Comparison of ENCODE assay signal across 10 cellular contexts in genomic region chr6:56766806-56767178, GRCh38.
DNase-seq lines count a peak whose midpoint lies in the region; ATAC-seq, FAIRE-seq and TF ChIP-seq lines count a peak whose summit lies in the region.
"Had no signal": no experiment of that assay in that cellular context is flagged by ENCODE, and none has a peak within 500 bp of the region (broad histone marks: within the 10 kb centered on the region; RNA-seq: fewer than 3 reads in every experiment).

No MANE protein-coding gene starts in this region.

- H3K27ac ChIP-seq in HepG2 (ENCODE audit: extremely low read length, insufficient read depth, low read length): no peak overlapping the region
- H3K27ac ChIP-seq in right lobe of liver: no peak overlapping the region
- no peak overlapping the region for H3K27ac ChIP-seq in astrocyte (ENCODE audit: low read depth, low read length)
- no peak overlapping the region for H3K27ac ChIP-seq in esophagus squamous epithelium
- H3K27ac ChIP-seq: BLaER1 treated with 17β-estradiol and CSF1 and Interleukin-3, amounts not matched to agents 10 nM and 100 nM had no signal

- no peak for TF ChIP-seq EP300 in HepG2 (IDR thresholded peaks at IDR 0.05; ENCODE audit: low read depth in 2 of 2, low read length in 2 of 2)
- no peak for TF ChIP-seq EP300 in HepG2 (CRISPR knock-in tag; IDR thresholded peaks at IDR 0.05; ENCODE audit: borderline replicate concordance)

- intact Hi-C loops in HepG2 (cut with micrococcal nuclease; ENCODE audit: unreplicated experiment) (loop anchor here (5.0 kb wide), 1 partner anchor 76 kb away; no protein-coding TSS in a partner anchor), right lobe of liver (cut with DNase I) (loop anchor here in 1 of 2 donors (10.0 kb wide), 1 partner anchor 132 kb away; no protein-coding TSS in a partner anchor), esophagus squamous epithelium (cut with DNase I) (loop anchor here (10.0 kb wide), 1 partner anchor 52 kb away; no protein-coding TSS in a partner anchor)

- in situ Hi-C loops in HepG2 (cut with HindIII; ENCODE audit: extremely low pct_ligation_motif_present, low pct_unique_long_range_greater_than_20kb): no loop called here

- peak overlapping the region; percentile 23 for H3K4me3 Mint-ChIP-seq in astrocyte (ENCODE audit: unreplicated experiment)
- H3K4me3 Mint-ChIP-seq: activated CD4-positive, alpha-beta T cell treated with anti-CD3 and anti-CD28 coated beads for 36 hours had no signal

- TF ChIP-seq POLR2A in HepG2 (IDR thresholded peaks at IDR 0.05; ENCODE audit: insufficient read depth in 1 of 2, low read depth in 2 of 2, low read length in 2 of 2): no peak
- TF ChIP-seq POLR2A in right lobe of liver (IDR thresholded peaks at IDR 0.05): no peak
- TF ChIP-seq POLR2A in esophagus squamous epithelium (IDR thresholded peaks at IDR 0.05): no peak

- CTCF ChIA-PET in HepG2 (lab: Yijun Ruan, JAX; ENCODE audit: low intra/inter-chr PET ratio, low total read pairs): no interaction called here

- FAIRE-seq in HepG2 (lab: Jason Lieb, UNC) (no peak), astrocyte (lab: Jason Lieb, UNC) (no peak), D721Med (lab: Jason Lieb, UNC) (no peak)

- H3K27me3 Mint-ChIP-seq in astrocyte (ENCODE audit: low read depth, unreplicated experiment): no peaks in the 10 kb centered on the region
- H3K27me3 Mint-ChIP-seq: activated CD4-positive, alpha-beta T cell treated with anti-CD3 and anti-CD28 coated beads for 36 hours had no signal

- H2AFZ ChIP-seq in HepG2 (ENCODE audit: low read length): no peak overlapping the region
- no peak overlapping the region for H2AFZ ChIP-seq in astrocyte (ENCODE audit: low read depth, low read length)

- BruUV-seq in HepG2 (replicated peaks; lab: Mats Ljungman, UMichigan): no TSS peak

- TF ChIP-seq RAD21 in HepG2 (CRISPR knock-in tag; IDR thresholded peaks at IDR 0.05): no peak

- H3K79me2 ChIP-seq in HepG2 (ENCODE audit: insufficient read depth, low read length): no peaks in the 10 kb centered on the region
- H3K79me2 ChIP-seq in astrocyte (ENCODE audit: insufficient read depth, low read length): peaks cover 99% of the 10 kb centered on the region

- H3K9me3 ChIP-seq in HepG2 (ENCODE audit: low read length) (no peaks in the 10 kb centered on the region), right lobe of liver (no peaks in the 10 kb centered on the region), astrocyte (ENCODE audit: insufficient read depth, low read depth, low read length) (no peaks in the 10 kb centered on the region), esophagus squamous epithelium (no peaks in the 10 kb centered on the region)
- H3K9me3 ChIP-seq: BLaER1 treated with 17β-estradiol and CSF1 and Interleukin-3, amounts not matched to agents 10 nM and 100 nM had no signal

- no peaks in the 10 kb centered on the region for H4K20me1 ChIP-seq in HepG2 (ENCODE audit: insufficient read depth, low read length)
- H4K20me1 ChIP-seq in astrocyte (ENCODE audit: insufficient read depth, low read length): peaks cover 70% of the 10 kb centered on the region

- H3K4me2 ChIP-seq in HepG2 (ENCODE audit: low read depth, low read length) (no peak overlapping the region), astrocyte (ENCODE audit: low read length) (peak overlapping the region; percentile 40)

- H3K4me3 ChIP-seq in HepG2 (replicated peaks in 1 of 3; ENCODE audit: insufficient read depth in 1 of 3, low read depth in 2 of 3, low read length in 3 of 3) (no peak overlapping the region), right lobe of liver (no peak overlapping the region), astrocyte (ENCODE audit: insufficient read depth, low read depth, low read length) (no peak overlapping the region), esophagus squamous epithelium (no peak overlapping the region)
- H3K4me3 ChIP-seq: BLaER1 treated with 17β-estradiol and CSF1 and Interleukin-3, amounts not matched to agents 10 nM and 100 nM had no signal

- no peak for DNase-seq in HepG2 (ENCODE audit: low spot score)
- no peak for DNase-seq in right lobe of liver
- DNase-seq in astrocyte (ENCODE audit: low read depth): peak; percentile 89
- DNase-seq in NCI-H526 treated with DMSO at 0.1 percent for 48 hours (lab: John Stamatoyannopoulos, UW): no peak
- DNase-seq in esophagus squamous epithelium (lab: John Stamatoyannopoulos, UW): no peak
- no peak for DNase-seq in glomerular visceral epithelial cell (ENCODE audit: extremely low spot score)
- DNase-seq in D721Med (ENCODE audit: insufficient read length, low spot score): no peak
- DNase-seq: activated CD4-positive, alpha-beta T cell treated with anti-CD3 and anti-CD28 coated beads for 36 hours had no signal

- TF ChIP-seq CTCF in HepG2 (CRISPR knock-in tag; IDR thresholded peaks at IDR 0.05) (no peak), right lobe of liver (IDR thresholded peaks at IDR 0.05) (no peak), astrocyte (IDR thresholded peaks at IDR 0.05; ENCODE audit: insufficient read depth, low read depth, low read length) (no peak), esophagus squamous epithelium (IDR thresholded peaks at IDR 0.05) (no peak), D721Med (IDR thresholded peaks at IDR 0.05; ENCODE audit: insufficient read depth, missing control alignments) (no peak)

- H3K36me3 Mint-ChIP-seq in astrocyte (ENCODE audit: low read depth, unreplicated experiment): no peaks in the 10 kb centered on the region

- no peaks in the 10 kb centered on the region for H3K9me3 Mint-ChIP-seq in astrocyte (ENCODE audit: unreplicated experiment)

- H3K9ac ChIP-seq in HepG2 (ENCODE audit: insufficient read depth, low read depth, low read length) (no peak overlapping the region), astrocyte (ENCODE audit: low read length) (no peak overlapping the region)
- H3K9ac ChIP-seq: BLaER1 treated with 17β-estradiol and CSF1 and Interleukin-3, amounts not matched to agents 10 nM and 100 nM had no signal

- H3K27ac Mint-ChIP-seq in astrocyte (ENCODE audit: unreplicated experiment): peak overlapping the region; percentile 75
- H3K27ac Mint-ChIP-seq: activated CD4-positive, alpha-beta T cell treated with anti-CD3 and anti-CD28 coated beads for 36 hours had no signal

- no peak for ATAC-seq in HepG2
- ATAC-seq in right lobe of liver: no peak
- peak; percentile 70 for ATAC-seq in HG03045 (IDR thresholded peaks at IDR 0.05; ENCODE audit: unreplicated experiment)
- ATAC-seq: activated CD4-positive, alpha-beta T cell treated with anti-CD3 and anti-CD28 coated beads for 36 hours had no signal

- no peaks in the 10 kb centered on the region for H3K36me3 ChIP-seq in HepG2 (replicated peaks in 1 of 2; ENCODE audit: control insufficient read depth in 1 of 2, insufficient read depth in 2 of 2, low read length in 2 of 2)
- no peaks in the 10 kb centered on the region for H3K36me3 ChIP-seq in right lobe of liver
- no peaks in the 10 kb centered on the region for H3K36me3 ChIP-seq in astrocyte (ENCODE audit: insufficient read depth, low read length)
- H3K36me3 ChIP-seq in esophagus squamous epithelium: no peaks in the 10 kb centered on the region
- H3K36me3 ChIP-seq: BLaER1 treated with 17β-estradiol and CSF1 and Interleukin-3, amounts not matched to agents 10 nM and 100 nM had no signal

- H3K4me1 Mint-ChIP-seq in astrocyte (ENCODE audit: low read depth, unreplicated experiment): peaks cover 63% of the 10 kb centered on the region
- H3K4me1 Mint-ChIP-seq: activated CD4-positive, alpha-beta T cell treated with anti-CD3 and anti-CD28 coated beads for 36 hours had no signal

- no peaks in the 10 kb centered on the region for H3K27me3 ChIP-seq in HepG2 (ENCODE audit: control insufficient read depth in 1 of 2, insufficient read depth in 2 of 2, low read length in 2 of 2)
- no peaks in the 10 kb centered on the region for H3K27me3 ChIP-seq in right lobe of liver
- no peaks in the 10 kb centered on the region for H3K27me3 ChIP-seq in astrocyte (ENCODE audit: insufficient read depth, low read length)
- no peaks in the 10 kb centered on the region for H3K27me3 ChIP-seq in esophagus squamous epithelium
- H3K27me3 ChIP-seq: BLaER1 treated with 17β-estradiol and CSF1 and Interleukin-3, amounts not matched to agents 10 nM and 100 nM had no signal

- POLR2A ChIA-PET in HepG2 (lab: Yijun Ruan, JAX): no interaction called here

- H3K4me1 ChIP-seq in HepG2 (ENCODE audit: insufficient read depth, low read length) (peaks cover 12% of the 10 kb centered on the region), right lobe of liver (peaks cover 0 to 6% (median 3%) of the 10 kb centered on the region in 4 donors), astrocyte (ENCODE audit: insufficient read depth, low read length) (peaks cover 35% of the 10 kb centered on the region), esophagus squamous epithelium (peaks cover 0 to 21% (median 4%) of the 10 kb centered on the region in 3 donors)

- 96% methylated on average over 1 of the region's 1 CpG for WGBS in HepG2 (ENCODE audit: low lambda C conversion rate)
- WGBS in right lobe of liver (ENCODE audit: insufficient coverage, low coverage, low lambda C conversion rate, missing lambda C conversion rate): 78% methylated on average over 1 of the region's 1 CpG
- WGBS in esophagus squamous epithelium, 2 donors: 43 to 67% methylated on average over 1 of the region's 1 CpG

TF ChIP-seq in HepG2, 621 proteins besides CTCF, POLR2A, EP300 and RAD21 (continues in another document):
- no peak for TF ChIP-seq PRDM4 (CRISPR knock-in tag; IDR thresholded peaks at IDR 0.05; ENCODE audit: borderline replicate concordance)
